In genomic region chr22:46061124-46061410, GRCh38 we compare ENCODE assay signal across 13 cellular contexts.
DNase-seq lines count a peak whose midpoint lies in the region; ATAC-seq and TF ChIP-seq lines count a peak whose summit lies in the region.
"Had no signal": no experiment of that assay in that cellular context is flagged by ENCODE, and none has a peak within 500 bp of the region (broad histone marks: within the 10 kb centered on the region; RNA-seq: fewer than 3 reads in every experiment).

No MANE protein-coding gene starts in this region.

- no peaks in the 10 kb centered on the region for H3K27me3 ChIP-seq in esophagus muscularis mucosa
- H3K27me3 ChIP-seq in trophoblast cell (ENCODE audit: insufficient read depth, low read length): peaks cover 32% of the 10 kb centered on the region
- no peaks in the 10 kb centered on the region for H3K27me3 ChIP-seq in upper lobe of right lung
- H3K27me3 ChIP-seq in aorta (ENCODE audit: control insufficient read depth in 1 of 2, insufficient read depth in 2 of 2, low read length in 1 of 2): no peaks in the 10 kb centered on the region

- no peak overlapping the region for H2BK120ac ChIP-seq in trophoblast cell (ENCODE audit: insufficient read depth, low read length, poor library complexity)

- H2AK5ac ChIP-seq in trophoblast cell (ENCODE audit: low read length): no peak overlapping the region

- H2BK5ac ChIP-seq in trophoblast cell (ENCODE audit: low read depth, low read length, poor library complexity): no peak overlapping the region

- TF ChIP-seq CTCF in esophagus muscularis mucosa (IDR thresholded peaks at IDR 0.05) (no peak), upper lobe of right lung (IDR thresholded peaks at IDR 0.05) (no peak)

- no peaks in the 10 kb centered on the region for H3K27me3 Mint-ChIP-seq in activated T-cell treated with anti-CD3 and anti-CD28 coated beads, Interleukin-2, amount 50 U/mL, for 24 hours
- H3K27me3 Mint-ChIP-seq in activated T-cell treated with anti-CD3 and anti-CD28 coated beads, Interleukin-2, amount 50 U/mL, for 4 hours (ENCODE audit: low read depth): no peaks in the 10 kb centered on the region

- H3K4me1 Mint-ChIP-seq in activated T-cell treated with anti-CD3 and anti-CD28 coated beads, Interleukin-2, amount 50 U/mL, for 24 hours (ENCODE audit: low read depth): peaks cover 42% of the 10 kb centered on the region
- peaks cover 63% of the 10 kb centered on the region for H3K4me1 Mint-ChIP-seq in activated T-cell treated with anti-CD3 and anti-CD28 coated beads, Interleukin-2, amount 50 U/mL, for 4 hours (ENCODE audit: low read depth)

- intact Hi-C loops in esophagus muscularis mucosa (cut with DNase I): no loop called here
- intact Hi-C loops in upper lobe of right lung (cut with DNase I): no loop called here
- intact Hi-C loops in aorta (cut with DNase I): no loop called here

- no peaks in the 10 kb centered on the region for H3K9me3 ChIP-seq in esophagus muscularis mucosa
- no peaks in the 10 kb centered on the region for H3K9me3 ChIP-seq in trophoblast cell (ENCODE audit: insufficient read depth, low read depth, low read length)
- H3K9me3 ChIP-seq in upper lobe of right lung: no peaks in the 10 kb centered on the region
- no peaks in the 10 kb centered on the region for H3K9me3 ChIP-seq in aorta (ENCODE audit: control insufficient read depth, low read length)

- no peak overlapping the region for H3K18ac ChIP-seq in trophoblast cell (ENCODE audit: low read length)

- 68% methylated on average over 19 of the region's 26 CpGs for WGBS in esophagus muscularis mucosa
- WGBS in trophoblast cell (ENCODE audit: extremely low coverage, insufficient coverage, insufficient read length): no CpG with 5 or more reads among the region's 26 CpGs
- WGBS in aorta, 2 donors: 72 to 75% methylated on average over 26 of the region's 26 CpGs

- H3K23ac ChIP-seq in trophoblast cell (ENCODE audit: low read length): no peak overlapping the region

- peak overlapping the region; percentile 99 to 100 (median 100) for H3K27ac ChIP-seq in esophagus muscularis mucosa (replicated peaks in 1 of 4)
- H3K27ac ChIP-seq in trophoblast cell (ENCODE audit: low read depth, low read length): no peak overlapping the region
- H3K27ac ChIP-seq in upper lobe of right lung: peak overlapping the region; percentile 56
- H3K27ac ChIP-seq in aorta (ENCODE audit: low read depth in 1 of 2, low read length in 2 of 2): no peak overlapping the region
- H3K27ac ChIP-seq: cardiac muscle cell, PC-9 had no signal

- H2AFZ ChIP-seq in trophoblast cell (ENCODE audit: insufficient read depth, low read length, poor library complexity): no peak overlapping the region
- H2AFZ ChIP-seq: PC-9 had no signal

- no peak overlapping the region for H3K14ac ChIP-seq in trophoblast cell (ENCODE audit: low read length)

- no peaks in the 10 kb centered on the region for H3K79me1 ChIP-seq in trophoblast cell (ENCODE audit: low read length)

- no peak overlapping the region for H4K12ac ChIP-seq in trophoblast cell (ENCODE audit: low read depth, low read length)

- no peaks in the 10 kb centered on the region for H3K79me2 ChIP-seq in trophoblast cell (ENCODE audit: control insufficient read depth, insufficient read depth, low read length, poor library complexity)

- no peak for ATAC-seq in activated T-cell treated with anti-CD3 and anti-CD28 coated beads, Interleukin-2, amount 50 U/mL, for 4 hours
- no peak for ATAC-seq in upper lobe of right lung
- no peak for ATAC-seq in left lobe of liver
- ATAC-seq in GM21526 (IDR thresholded peaks at IDR 0.05; ENCODE audit: low FRiP score, unreplicated experiment): no peak
- ATAC-seq in aorta (ENCODE audit: low FRiP score): no peak

- H3K36me3 ChIP-seq in esophagus muscularis mucosa (peaks cover 0 to 9% (median 2%) of the 10 kb centered on the region in 4 donors), trophoblast cell (ENCODE audit: control insufficient read depth in 1 of 2, insufficient read depth in 2 of 2, low read length in 2 of 2) (no peaks in the 10 kb centered on the region), upper lobe of right lung (no peaks in the 10 kb centered on the region), aorta (ENCODE audit: control insufficient read depth in 1 of 2, insufficient read depth in 2 of 2, low read length in 1 of 2) (no peaks in the 10 kb centered on the region)
- H3K36me3 ChIP-seq: cardiac muscle cell had no signal

- peak; percentile 7 for DNase-seq in activated T-cell treated with anti-CD3 and anti-CD28 coated beads, Interleukin-2, amount 50 U/mL, for 24 hours
- DNase-seq in activated T-cell treated with anti-CD3 and anti-CD28 coated beads, Interleukin-2, amount 50 U/mL, for 4 hours: no peak
- DNase-seq in esophagus muscularis mucosa (ENCODE audit: extremely low spot score) (no peak), trophoblast cell (no peak), upper lobe of right lung (peak; percentile 21), left lobe of liver (ENCODE audit: low spot score) (no peak), aorta (no peak)
- DNase-seq: activated gamma-delta T cell treated with Interleukin-2 at 50 U/mL for 16 hours, HFFc6, NCI-H446 treated with DMSO at 0.1 percent for 48 hours, PC-9 had no signal

- peaks cover 2% of the 10 kb centered on the region for H3K36me3 Mint-ChIP-seq in activated T-cell treated with anti-CD3 and anti-CD28 coated beads, Interleukin-2, amount 50 U/mL, for 24 hours (ENCODE audit: low read depth)
- H3K36me3 Mint-ChIP-seq in activated T-cell treated with anti-CD3 and anti-CD28 coated beads, Interleukin-2, amount 50 U/mL, for 4 hours (ENCODE audit: insufficient read depth): no peaks in the 10 kb centered on the region

- no peak for TF ChIP-seq POLR2A in esophagus muscularis mucosa (IDR thresholded peaks at IDR 0.05; ENCODE audit: low read depth)

- H3K27ac Mint-ChIP-seq in activated T-cell treated with anti-CD3 and anti-CD28 coated beads, Interleukin-2, amount 50 U/mL, for 24 hours: no peak overlapping the region
- H3K27ac Mint-ChIP-seq: HFFc6 had no signal

- H3K4me2 ChIP-seq in trophoblast cell (ENCODE audit: low read length): peak overlapping the region; percentile 10
- H3K4me2 ChIP-seq: PC-9 had no signal

- H3K4me3 ChIP-seq in esophagus muscularis mucosa: peak overlapping the region in 3 of 4 donors; percentile 4 to 29 (median 25)
- H3K4me3 ChIP-seq in trophoblast cell (ENCODE audit: low read depth, low read length): no peak overlapping the region
- no peak overlapping the region for H3K4me3 ChIP-seq in upper lobe of right lung
- no peak overlapping the region for H3K4me3 ChIP-seq in aorta (ENCODE audit: low read length in 2 of 2)
- H3K4me3 ChIP-seq: cardiac muscle cell, PC-9 had no signal

- no peak overlapping the region for H3K9ac ChIP-seq in trophoblast cell (ENCODE audit: low read length)

- no peak overlapping the region for H4K91ac ChIP-seq in trophoblast cell (ENCODE audit: low read depth, low read length)

- peaks cover 93 to 100% (median 100%) of the 10 kb centered on the region in 4 donors for H3K4me1 ChIP-seq in esophagus muscularis mucosa
- no peaks in the 10 kb centered on the region for H3K4me1 ChIP-seq in trophoblast cell (ENCODE audit: control insufficient read depth in 1 of 2, insufficient read depth in 2 of 2, low read length in 2 of 2)
- H3K4me1 ChIP-seq in upper lobe of right lung: peaks cover 61% of the 10 kb centered on the region
- peaks cover 0 to 3% of the 10 kb centered on the region in 2 donors for H3K4me1 ChIP-seq in aorta (ENCODE audit: control insufficient read depth in 1 of 2, insufficient read depth in 2 of 2, low read length in 2 of 2)

- TF ChIP-seq EP300 in esophagus muscularis mucosa (IDR thresholded peaks at IDR 0.05): no peak

- H4K8ac ChIP-seq in trophoblast cell (ENCODE audit: low read depth, low read length): no peak overlapping the region

- no peak overlapping the region for H3K4ac ChIP-seq in trophoblast cell (ENCODE audit: low read depth, low read length)

- H3K9me3 Mint-ChIP-seq in activated T-cell treated with anti-CD3 and anti-CD28 coated beads, Interleukin-2, amount 50 U/mL, for 24 hours: no peaks in the 10 kb centered on the region
- no peaks in the 10 kb centered on the region for H3K9me3 Mint-ChIP-seq in activated T-cell treated with anti-CD3 and anti-CD28 coated beads, Interleukin-2, amount 50 U/mL, for 4 hours
- H3K9me3 Mint-ChIP-seq: HFFc6 had no signal

- no peak overlapping the region for H2BK12ac ChIP-seq in trophoblast cell (ENCODE audit: low read length)

- H3K4me3 Mint-ChIP-seq in activated T-cell treated with anti-CD3 and anti-CD28 coated beads, Interleukin-2, amount 50 U/mL, for 24 hours: no peak overlapping the region
- H3K4me3 Mint-ChIP-seq in activated T-cell treated with anti-CD3 and anti-CD28 coated beads, Interleukin-2, amount 50 U/mL, for 4 hours: no peak overlapping the region
- H3K4me3 Mint-ChIP-seq: HFFc6 had no signal

Comparison
In these comparisons a context has a peak if more than half of its experiments do, and no peak if none do; other contexts are left out.
1. DNase-seq: peak in activated T-cell treated with anti-CD3 and anti-CD28 coated beads, Interleukin-2, amount 50 U/mL, for 24 hours (single experiment) and upper lobe of right lung (single experiment); none in activated T-cell treated with anti-CD3 and anti-CD28 coated beads, Interleukin-2, amount 50 U/mL, for 4 hours (single experiment), esophagus muscularis mucosa (single experiment), trophoblast cell (0 of 2), left lobe of liver (single experiment) and aorta (0 of 2).
2. H3K27ac ChIP-seq: peak in esophagus muscularis mucosa (4 of 4) and upper lobe of right lung (single experiment); none in trophoblast cell (single experiment) and aorta (0 of 2).
3. H3K4me3 ChIP-seq: peak in esophagus muscularis mucosa (3 of 4); none in trophoblast cell (single experiment), upper lobe of right lung (single experiment) and aorta (0 of 2).